16 cellular contexts compared by ENCODE assay signal in the genomic region with DNA sequence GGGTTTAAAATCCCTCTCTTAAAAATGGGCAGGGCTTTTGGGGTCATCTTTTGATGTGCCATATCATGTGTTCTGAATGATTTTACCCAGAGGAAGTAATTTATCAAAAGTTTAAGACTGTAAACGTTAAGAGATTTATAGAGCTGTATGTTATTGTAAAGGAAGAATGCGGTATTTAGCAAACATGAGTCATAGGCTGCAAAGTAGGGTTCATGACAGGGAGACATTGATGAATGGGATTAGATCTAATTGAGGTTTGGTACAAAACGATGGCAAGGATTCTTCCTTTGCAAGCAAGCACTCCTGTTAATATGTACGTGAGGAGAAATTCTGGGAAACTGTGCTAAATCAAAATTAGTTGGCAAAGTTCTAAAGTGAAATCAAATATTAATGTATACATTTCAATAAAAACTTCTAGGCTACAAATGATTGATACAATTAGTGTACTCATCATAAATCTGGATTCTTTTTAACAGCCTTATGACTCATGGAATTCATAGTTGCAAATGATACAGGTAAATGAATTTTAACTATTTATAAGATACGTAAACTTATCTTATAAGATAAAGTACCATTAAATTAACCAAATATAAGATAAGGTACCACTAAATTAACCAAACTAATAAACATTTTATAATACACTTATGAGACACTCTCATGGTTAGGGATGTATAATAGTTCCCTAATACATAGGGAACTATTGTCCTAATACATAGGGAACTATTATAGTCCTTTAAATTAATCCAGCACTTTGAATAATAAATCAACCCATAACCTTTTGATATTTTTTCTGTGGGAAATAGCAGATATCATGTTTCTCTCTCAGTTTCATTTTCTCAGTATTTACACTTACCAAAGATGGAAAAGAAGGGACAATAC. TPM values are rescaled to one million over a fixed set of nuclear protein-coding genes. Genes with fewer than 3 reads are reported as not detected.
A peak's percentile ranks its signal among the peaks of the same experiment; 100 is the strongest.
DNase-seq lines count a peak whose midpoint lies in the region; ATAC-seq and TF ChIP-seq lines count a peak whose summit lies in the region.
"Had no signal": no experiment of that assay in that cellular context is flagged by ENCODE, and none has a peak within 500 bp of the region (broad histone marks: within the 10 kb centered on the region; RNA-seq: fewer than 3 reads in every experiment).

No MANE protein-coding gene starts in this region.

- no peak for TF ChIP-seq CTCF in HEK293 (tag by site-specific recombination; IDR thresholded peaks at IDR 0.05)
- no peak for TF ChIP-seq CTCF in RWPE1 (conservative IDR thresholded peaks at IDR 0.05; ENCODE audit: low read depth)
- no peak for TF ChIP-seq CTCF in fibroblast of pulmonary artery (IDR thresholded peaks at IDR 0.05; ENCODE audit: low read length, missing control alignments)
- no peak for TF ChIP-seq CTCF in osteocyte (IDR thresholded peaks at IDR 0.05)

- H3K36me3 Mint-ChIP-seq in osteocyte (ENCODE audit: unreplicated experiment): no peaks in the 10 kb centered on the region
- no peaks in the 10 kb centered on the region for H3K36me3 Mint-ChIP-seq in activated T-helper 17 cell treated with anti-CD3 and anti-CD28 coated beads, Interleukin-2, amount 50 U/mL, for 72 hours (ENCODE audit: low read depth)

- H3K9me3 Mint-ChIP-seq in osteocyte (ENCODE audit: unreplicated experiment): no peaks in the 10 kb centered on the region
- no peaks in the 10 kb centered on the region for H3K9me3 Mint-ChIP-seq in activated T-helper 17 cell treated with anti-CD3 and anti-CD28 coated beads, Interleukin-2, amount 50 U/mL, for 72 hours
- H3K9me3 Mint-ChIP-seq: type B pancreatic cell had no signal

- no peaks in the 10 kb centered on the region for H3K9me3 ChIP-seq in HEK293 (ENCODE audit: control insufficient read depth, insufficient read depth, low read depth, low read length)
- H3K9me3 ChIP-seq: neutrophil had no signal

- H3K4me1 Mint-ChIP-seq in osteocyte (ENCODE audit: unreplicated experiment): peaks cover 12% of the 10 kb centered on the region
- H3K4me1 Mint-ChIP-seq in activated T-helper 17 cell treated with anti-CD3 and anti-CD28 coated beads, Interleukin-2, amount 50 U/mL, for 72 hours: no peaks in the 10 kb centered on the region
- H3K4me1 Mint-ChIP-seq: B cell had no signal

- H3K4me1 ChIP-seq in HEK293 (ENCODE audit: control insufficient read depth, insufficient read depth, low read length): peaks cover 14% of the 10 kb centered on the region

- CTCF ChIA-PET in HEK293 (lab: Yijun Ruan, JAX): interaction anchor here (1.3 kb wide), 1 partner anchor 332 kb away, joined by 4 read pairs; no protein-coding TSS in a partner anchor
- CTCF ChIA-PET in RWPE1 (lab: Yijun Ruan, JAX): interaction anchor here (0.5 to 0.7 kb wide), 2 partner anchors 550 to 551 kb away, joined by 3 read pairs; no protein-coding TSS in a partner anchor

- H3K4me3 ChIP-seq in HEK293 (ENCODE audit: low read depth, low read length) (no peak overlapping the region), fibroblast of pulmonary artery (replicated peaks; ENCODE audit: low read depth, low read length) (no peak overlapping the region)
- H3K4me3 ChIP-seq: hepatocyte had no signal

- H3K27ac Mint-ChIP-seq in osteocyte (ENCODE audit: unreplicated experiment): no peak overlapping the region
- no peak overlapping the region for H3K27ac Mint-ChIP-seq in activated T-helper 17 cell treated with anti-CD3 and anti-CD28 coated beads, Interleukin-2, amount 50 U/mL, for 72 hours
- H3K27ac Mint-ChIP-seq: B cell, type B pancreatic cell had no signal

- POLR2A ChIA-PET in HEK293 (lab: Yijun Ruan, JAX) (interaction anchor here (1.3 kb wide), 1 partner anchor 8 kb away, joined by 3 read pairs; no protein-coding TSS in a partner anchor), RWPE1 (lab: Yijun Ruan, JAX; ENCODE audit: low non-redundant PET) (interaction anchor here (0.6 kb wide), 1 partner anchor 505 kb away, joined by 6 read pairs; no protein-coding TSS in a partner anchor)

- no peak for ATAC-seq in activated T-helper 17 cell treated with anti-CD3 and anti-CD28 coated beads, Interleukin-2, amount 50 U/mL, for 72 hours (replicated peaks)

- H3K27ac ChIP-seq in HEK293 (ENCODE audit: extremely low read depth, low read depth, low read length): no peak overlapping the region
- no peak overlapping the region for H3K27ac ChIP-seq in RWPE1
- H3K27ac ChIP-seq: hepatocyte, neutrophil had no signal

- no peak overlapping the region for H3K4me3 Mint-ChIP-seq in osteocyte (ENCODE audit: unreplicated experiment)
- H3K4me3 Mint-ChIP-seq in activated T-helper 17 cell treated with anti-CD3 and anti-CD28 coated beads, Interleukin-2, amount 50 U/mL, for 72 hours: no peak overlapping the region
- H3K4me3 Mint-ChIP-seq: B cell, type B pancreatic cell had no signal

- no peaks in the 10 kb centered on the region; a peak in 1 of 3 replicates for H3K36me3 ChIP-seq in HEK293 (ENCODE audit: control insufficient read depth in 2 of 2, insufficient read depth in 1 of 2, low read length in 2 of 2)

- DNase-seq in A172 (ENCODE audit: low spot score) (peak; percentile 84), RWPE1 (ENCODE audit: low spot score) (peak; percentile 64), fibroblast of pulmonary artery (ENCODE audit: low read depth) (peak; percentile 32), NCI-H2227 (lab: John Stamatoyannopoulos, UW; ENCODE audit: unreplicated experiment) (no peak), osteocyte (ENCODE audit: extremely low spot score, unreplicated experiment) (no peak)
- DNase-seq in activated effector memory CD4-positive, alpha-beta T cell treated with anti-CD3 and anti-CD28 coated beads, Interleukin-2, amount 50 U/mL, for 16 hours: no peak
- DNase-seq: activated CD8-positive, alpha-beta memory T cell treated with anti-CD3 and anti-CD28 coated beads, Interleukin-2, amount 50 U/mL, for 4 hours; KG1; SIG-M5; stimulated activated CD4-positive, alpha-beta T cell treated with anti-CD3 and anti-CD28 coated beads, Interleukin-15, amount 100 ng/mL, for 24 hours had no signal

- no peaks in the 10 kb centered on the region for H3K27me3 Mint-ChIP-seq in osteocyte (ENCODE audit: unreplicated experiment)
- no peaks in the 10 kb centered on the region for H3K27me3 Mint-ChIP-seq in activated T-helper 17 cell treated with anti-CD3 and anti-CD28 coated beads, Interleukin-2, amount 50 U/mL, for 72 hours
- H3K27me3 Mint-ChIP-seq: B cell had no signal

TF ChIP-seq in HEK293, 187 proteins besides CTCF, POLR2A, EP300 and RAD21 (continues in another document):
- TF ChIP-seq SP2 (tag by site-specific recombination; IDR thresholded peaks at IDR 0.05) (peak; percentile 21; the same call in 1 of the 2 replicates), ZNF2 (tag by site-specific recombination; IDR thresholded peaks at IDR 0.05) (no peak), GLIS1 (tag by site-specific recombination; IDR thresholded peaks at IDR 0.05) (no peak), WT1 (tag by site-specific recombination; IDR thresholded peaks at IDR 0.05) (0 out of 2 replicates have a peak, but pooled peaks have one; percentile 30), ZNF660 (tag by site-specific recombination; IDR thresholded peaks at IDR 0.05) (no peak), ZNF138 (tag by site-specific recombination; IDR thresholded peaks at IDR 0.05; ENCODE audit: borderline replicate concordance) (no peak), ZNF658 (tag by site-specific recombination; IDR thresholded peaks at IDR 0.05) (no peak), ZNF548 (tag by site-specific recombination; IDR thresholded peaks at IDR 0.05) (no peak), ZNF19 (tag by site-specific recombination; IDR thresholded peaks at IDR 0.05; ENCODE audit: low read depth) (no peak), ZXDB (tag by site-specific recombination; IDR thresholded peaks at IDR 0.05) (0 out of 2 replicates have a peak, but pooled peaks have one; percentile 54)
- TF ChIP-seq, protein P1, sequence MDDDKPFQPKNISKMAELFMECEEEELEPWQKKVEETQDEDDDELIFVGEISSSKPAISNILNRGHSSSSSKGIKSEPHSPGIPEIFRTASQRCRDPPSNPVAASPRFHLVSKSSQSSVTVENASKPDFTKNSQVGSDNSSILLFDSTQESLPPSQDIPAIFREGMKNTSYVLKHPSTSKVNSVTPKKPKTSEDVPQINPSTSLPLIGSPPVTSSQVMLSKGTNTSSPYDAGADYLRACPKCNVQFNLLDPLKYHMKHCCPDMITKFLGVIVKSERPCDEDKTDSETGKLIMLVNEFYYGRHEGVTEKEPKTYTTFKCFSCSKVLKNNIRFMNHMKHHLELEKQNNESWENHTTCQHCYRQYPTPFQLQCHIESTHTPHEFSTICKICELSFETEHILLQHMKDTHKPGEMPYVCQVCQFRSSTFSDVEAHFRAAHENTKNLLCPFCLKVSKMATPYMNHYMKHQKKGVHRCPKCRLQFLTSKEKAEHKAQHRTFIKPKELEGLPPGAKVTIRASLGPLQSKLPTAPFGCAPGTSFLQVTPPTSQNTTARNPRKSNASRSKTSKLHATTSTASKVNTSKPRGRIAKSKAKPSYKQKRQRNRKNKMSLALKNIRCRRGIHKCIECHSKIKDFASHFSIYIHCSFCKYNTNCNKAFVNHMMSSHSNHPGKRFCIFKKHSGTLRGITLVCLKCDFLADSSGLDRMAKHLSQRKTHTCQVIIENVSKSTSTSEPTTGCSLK (tag by site-specific recombination; IDR thresholded peaks at IDR 0.05): no peak
- TF ChIP-seq, protein P2, sequence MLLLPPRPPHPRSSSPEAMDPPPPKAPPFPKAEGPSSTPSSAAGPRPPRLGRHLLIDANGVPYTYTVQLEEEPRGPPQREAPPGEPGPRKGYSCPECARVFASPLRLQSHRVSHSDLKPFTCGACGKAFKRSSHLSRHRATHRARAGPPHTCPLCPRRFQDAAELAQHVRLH (tag by site-specific recombination; IDR thresholded peaks at IDR 0.05): 0 out of 2 replicates have a peak, but pooled peaks have one; percentile 56
- TF ChIP-seq, protein P3, sequence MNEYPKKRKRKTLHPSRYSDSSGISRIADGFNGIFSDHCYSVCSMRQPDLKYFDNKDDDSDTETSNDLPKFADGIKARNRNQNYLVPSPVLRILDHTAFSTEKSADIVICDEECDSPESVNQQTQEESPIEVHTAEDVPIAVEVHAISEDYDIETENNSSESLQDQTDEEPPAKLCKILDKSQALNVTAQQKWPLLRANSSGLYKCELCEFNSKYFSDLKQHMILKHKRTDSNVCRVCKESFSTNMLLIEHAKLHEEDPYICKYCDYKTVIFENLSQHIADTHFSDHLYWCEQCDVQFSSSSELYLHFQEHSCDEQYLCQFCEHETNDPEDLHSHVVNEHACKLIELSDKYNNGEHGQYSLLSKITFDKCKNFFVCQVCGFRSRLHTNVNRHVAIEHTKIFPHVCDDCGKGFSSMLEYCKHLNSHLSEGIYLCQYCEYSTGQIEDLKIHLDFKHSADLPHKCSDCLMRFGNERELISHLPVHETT (tag by site-specific recombination; IDR thresholded peaks at IDR 0.05): 0 out of 2 replicates have a peak, but pooled peaks have one; percentile 27

RNA-seq across cellular contexts. Expression of a gene that starts 58.4 kb away (rescaled TPM):
- 36.7 and 46.4 TPM in 2 replicates for total RNA-seq in A172 (2014; rRNA removed; shearing (Covaris generic))
- total RNA-seq in osteocyte: 3.9 and 4.2 TPM in 2 replicates
- total RNA-seq in activated T-helper 17 cell treated with anti-CD3 and anti-CD28 coated beads, Interleukin-2, amount 50 U/mL, for 72 hours: 10 to 100 TPM; 30.3 to 38.1 TPM

RNA-seq across cellular contexts. Expression of a gene that starts 58.6 kb away (rescaled TPM):
- 16.9 and 21.2 TPM in 2 replicates for total RNA-seq in A172 (2014; rRNA removed; shearing (Covaris generic))
- 13.1 and 16.3 TPM in 2 replicates for total RNA-seq in osteocyte
- 10 to 100 TPM; 14.4 to 27.5 TPM for total RNA-seq in activated T-helper 17 cell treated with anti-CD3 and anti-CD28 coated beads, Interleukin-2, amount 50 U/mL, for 72 hours

Comparison
In these comparisons a context has a peak if more than half of its experiments do, and no peak if none do; other contexts are left out.
1. DNase-seq: peak in A172 (single experiment), RWPE1 (single experiment) and fibroblast of pulmonary artery (single experiment); none in activated effector memory CD4-positive, alpha-beta T cell treated with anti-CD3 and anti-CD28 coated beads, Interleukin-2, amount 50 U/mL, for 16 hours (single experiment), NCI-H2227 (single experiment) and osteocyte (single experiment).